ENCODE assay signal across 1 cellular context in the genomic region with DNA sequence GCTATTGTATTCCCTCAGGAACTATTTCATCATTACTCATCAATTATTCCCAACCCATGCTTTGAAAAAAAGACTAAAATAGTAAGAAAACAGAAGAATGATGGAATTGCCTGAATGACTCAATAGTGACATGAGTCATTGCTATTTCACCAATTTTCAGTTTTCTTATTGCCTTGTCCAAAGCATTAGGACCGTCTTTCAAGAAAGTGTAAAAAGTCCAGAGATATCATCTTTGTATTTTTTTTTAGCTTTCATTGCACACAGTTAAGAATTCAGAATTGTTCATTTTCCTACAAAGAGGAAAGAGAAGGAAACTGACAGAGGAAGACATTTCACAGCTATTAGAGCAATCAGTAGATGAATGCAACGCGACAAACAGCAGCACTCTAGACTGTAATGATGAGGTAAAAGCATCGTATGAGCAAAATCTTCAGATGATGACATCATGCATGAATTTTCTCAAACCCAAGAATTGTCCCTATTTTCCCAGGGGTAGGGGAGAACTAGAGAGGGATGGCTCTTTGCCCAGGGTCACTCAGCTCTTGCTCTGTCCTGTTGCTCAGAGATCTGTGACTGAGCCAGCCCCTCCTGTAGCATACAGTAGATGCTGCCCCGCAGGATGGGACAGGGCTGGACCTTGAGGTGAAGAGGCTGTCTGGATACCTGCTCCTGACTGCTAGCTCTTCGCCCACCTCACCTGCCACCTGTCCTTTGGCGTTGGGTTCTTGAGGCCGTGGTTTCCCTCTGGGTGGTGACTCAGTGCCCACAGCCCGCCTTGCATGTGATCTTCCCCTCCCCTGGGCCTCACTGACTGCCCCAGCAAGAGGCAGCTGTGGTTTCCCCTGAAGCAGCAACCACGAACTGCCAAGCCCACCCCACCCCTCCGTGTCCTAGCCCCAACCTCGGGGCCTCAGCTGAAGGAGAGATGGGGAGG.
TF ChIP-seq lines count a peak whose summit lies in the region.

No MANE protein-coding gene starts in this region.

TF ChIP-seq in GM12878, 131 proteins besides CTCF, POLR2A, EP300 and RAD21 (continued from another document):
- TF ChIP-seq ZNF687 (IDR thresholded peaks at IDR 0.05) (peak; percentile 50; the same call in 1 of the 2 replicates), SP1 (IDR thresholded peaks at IDR 0.05; ENCODE audit: low read depth, low read length) (peak; percentile 45), CREB1 (IDR thresholded peaks at IDR 0.05; ENCODE audit: low read depth) (peak; percentile 95), STAT1 (conservative IDR thresholded peaks at IDR 0.05) (no peak), IKZF1 (conservative IDR thresholded peaks at IDR 0.05) (peak; percentile 71), TCF12 (IDR thresholded peaks at IDR 0.05; ENCODE audit: low read depth, low read length) (peak; percentile 88), POLR2AphosphoS5 (IDR thresholded peaks at IDR 0.05; ENCODE audit: low read length) (no peak), CBFB (IDR thresholded peaks at IDR 0.05; ENCODE audit: low read depth) (peak; percentile 75), GABPA (IDR thresholded peaks at IDR 0.05; ENCODE audit: low read depth) (0 out of 2 replicates have a peak, but pooled peaks have one; percentile 34), HDAC6 (IDR thresholded peaks at IDR 0.05; ENCODE audit: unreplicated experiment) (no peak), ETV6 (conservative IDR thresholded peaks at IDR 0.05 in 1 of 2, IDR thresholded peaks at IDR 0.05 in 1 of 2; ENCODE audit: borderline replicate concordance in 1 of 2, low read depth in 1 of 2) (peak in 1 of 2 experiments; percentile 43; a peak in 1 of 4 replicates), CHD1 (IDR thresholded peaks at IDR 0.05; ENCODE audit: low read depth, low read length) (no peak), GATAD2B (conservative IDR thresholded peaks at IDR 0.05; ENCODE audit: low read depth) (0 out of 2 replicates have a peak, but pooled peaks have one; percentile 43), NR2F1 (conservative IDR thresholded peaks at IDR 0.05) (peak; percentile 46; the same call in 1 of the 2 replicates), DPF2 (IDR thresholded peaks at IDR 0.05) (peak; percentile 73), CREM (IDR thresholded peaks at IDR 0.05; ENCODE audit: low read depth) (peak; percentile 84), PML (IDR thresholded peaks at IDR 0.05; ENCODE audit: low read length) (0 out of 2 replicates have a peak, but pooled peaks have one; percentile 52), ZBED1 (IDR thresholded peaks at IDR 0.05; ENCODE audit: borderline replicate concordance) (peak; percentile 48; the same call in 1 of the 2 replicates), MEF2A (IDR thresholded peaks at IDR 0.05; ENCODE audit: insufficient read depth, low read depth, low read length) (peak; percentile 56; the same call in 1 of the 2 replicates), ATF2 (IDR thresholded peaks at IDR 0.05; ENCODE audit: low read length) (peak; percentile 46), TCF3 (IDR thresholded peaks at IDR 0.05; ENCODE audit: borderline replicate concordance, insufficient read depth, low read depth, low read length) (peak; percentile 86; the same call in 1 of the 2 replicates), SIX5 (IDR thresholded peaks at IDR 0.05; ENCODE audit: low read depth, low read length, severe bottlenecking) (no peak), NFIC (IDR thresholded peaks at IDR 0.05; ENCODE audit: low read depth, low read length) (peak; percentile 92), BCL11A (IDR thresholded peaks at IDR 0.05; ENCODE audit: low read depth, low read length) (peak; percentile 33), BHLHE40 (IDR thresholded peaks at IDR 0.05; ENCODE audit: borderline replicate concordance in 1 of 2, low read depth in 2 of 2, low read length in 1 of 2) (peak; percentile 90 to 93), PKNOX1 (IDR thresholded peaks at IDR 0.05) (no peak; the same call in 1 of the 2 replicates), NKRF (conservative IDR thresholded peaks at IDR 0.05) (no peak), SMARCA5 (IDR thresholded peaks at IDR 0.05) (peak; percentile 86), MEF2B (IDR thresholded peaks at IDR 0.05; ENCODE audit: partially characterized antibody, poor library complexity, severe bottlenecking) (peak; percentile 55), JUNB (IDR thresholded peaks at IDR 0.05) (peak; percentile 94), FOXM1 (IDR thresholded peaks at IDR 0.05; ENCODE audit: low read depth, low read length) (peak; percentile 57; the same call in 1 of the 2 replicates), YBX1 (IDR thresholded peaks at IDR 0.05) (no peak), EED (IDR thresholded peaks at IDR 0.05; ENCODE audit: low read depth) (peak; percentile 70), IKZF2 (IDR thresholded peaks at IDR 0.05) (peak; percentile 66 to 74), NR2C2 (IDR thresholded peaks at IDR 0.05; ENCODE audit: borderline replicate concordance, control insufficient read depth, insufficient read length, low read depth) (no peak), PAX5 (IDR thresholded peaks at IDR 0.05; ENCODE audit: borderline replicate concordance, low read depth, low read length) (0 out of 2 replicates have a peak, but pooled peaks have one; percentile 71)
- TF ChIP-seq, protein P1, sequence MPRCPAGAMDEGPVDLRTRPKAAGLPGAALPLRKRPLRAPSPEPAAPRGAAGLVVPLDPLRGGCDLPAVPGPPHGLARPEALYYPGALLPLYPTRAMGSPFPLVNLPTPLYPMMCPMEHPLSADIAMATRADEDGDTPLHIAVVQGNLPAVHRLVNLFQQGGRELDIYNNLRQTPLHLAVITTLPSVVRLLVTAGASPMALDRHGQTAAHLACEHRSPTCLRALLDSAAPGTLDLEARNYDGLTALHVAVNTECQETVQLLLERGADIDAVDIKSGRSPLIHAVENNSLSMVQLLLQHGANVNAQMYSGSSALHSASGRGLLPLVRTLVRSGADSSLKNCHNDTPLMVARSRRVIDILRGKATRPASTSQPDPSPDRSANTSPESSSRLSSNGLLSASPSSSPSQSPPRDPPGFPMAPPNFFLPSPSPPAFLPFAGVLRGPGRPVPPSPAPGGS (IDR thresholded peaks at IDR 0.05; ENCODE audit: borderline replicate concordance, insufficient read depth, low read depth, low read length, poor library complexity, severe bottlenecking) = peak; percentile 18
